In genomic region chr1:63126104-63126503, GRCh38 we compare ENCODE assay signal across 14 cellular contexts.
"Had no signal": no experiment of that assay in that cellular context is flagged by ENCODE, and none has a peak within 500 bp of the region (broad histone marks: within the 10 kb centered on the region; RNA-seq: fewer than 3 reads in every experiment).

No MANE protein-coding gene starts in this region.

- H3K9me3 ChIP-seq: ovary had no signal

- H3K36me3 ChIP-seq: ovary had no signal

- DNase-seq: activated CD4-positive, alpha-beta T cell treated with anti-CD3 and anti-CD28 coated beads, Interleukin-2, amount 50 U/mL, for 1 hour; activated naive CD4-positive, alpha-beta T cell; activated naive CD8-positive, alpha-beta T cell treated with anti-CD3 and anti-CD28 coated beads, Interleukin-2, amount 10 ng/mL, durations not matched to agents 7 days and 5 days; dorsolateral prefrontal cortex; hippocampal formation; nephron progenitor cell; ovary; stimulated activated CD4-positive, alpha-beta T cell treated with anti-CD3 and anti-CD28 coated beads, Interleukin-1b, Interleukin-23, amount 100 ng/mL, for 48 hours; stimulated activated naive CD8-positive, alpha-beta T cell treated with anti-CD3 and anti-CD28 coated beads, Interleukin-15, amount 100 ng/mL, for 72 hours had no signal

- FAIRE-seq: bronchial epithelial cell, keratinocyte had no signal

- H3K4me3 ChIP-seq: ovary had no signal

- ATAC-seq: activated CD4-positive, CD25-positive, alpha-beta regulatory T cell treated with anti-CD3 and anti-CD28 coated beads, Interleukin-2, amount 50 U/mL, for 24 hours; left lobe of liver; sciatic nerve; stimulated activated naive CD8-positive, alpha-beta T cell treated with anti-CD3 and anti-CD28 coated beads, Interleukin-15, amount 100 ng/mL, for 72 hours had no signal

- H3K27ac ChIP-seq: ovary had no signal

- H3K27me3 ChIP-seq: ovary had no signal
